8 cellular contexts compared by ENCODE assay signal in the genomic region with DNA sequence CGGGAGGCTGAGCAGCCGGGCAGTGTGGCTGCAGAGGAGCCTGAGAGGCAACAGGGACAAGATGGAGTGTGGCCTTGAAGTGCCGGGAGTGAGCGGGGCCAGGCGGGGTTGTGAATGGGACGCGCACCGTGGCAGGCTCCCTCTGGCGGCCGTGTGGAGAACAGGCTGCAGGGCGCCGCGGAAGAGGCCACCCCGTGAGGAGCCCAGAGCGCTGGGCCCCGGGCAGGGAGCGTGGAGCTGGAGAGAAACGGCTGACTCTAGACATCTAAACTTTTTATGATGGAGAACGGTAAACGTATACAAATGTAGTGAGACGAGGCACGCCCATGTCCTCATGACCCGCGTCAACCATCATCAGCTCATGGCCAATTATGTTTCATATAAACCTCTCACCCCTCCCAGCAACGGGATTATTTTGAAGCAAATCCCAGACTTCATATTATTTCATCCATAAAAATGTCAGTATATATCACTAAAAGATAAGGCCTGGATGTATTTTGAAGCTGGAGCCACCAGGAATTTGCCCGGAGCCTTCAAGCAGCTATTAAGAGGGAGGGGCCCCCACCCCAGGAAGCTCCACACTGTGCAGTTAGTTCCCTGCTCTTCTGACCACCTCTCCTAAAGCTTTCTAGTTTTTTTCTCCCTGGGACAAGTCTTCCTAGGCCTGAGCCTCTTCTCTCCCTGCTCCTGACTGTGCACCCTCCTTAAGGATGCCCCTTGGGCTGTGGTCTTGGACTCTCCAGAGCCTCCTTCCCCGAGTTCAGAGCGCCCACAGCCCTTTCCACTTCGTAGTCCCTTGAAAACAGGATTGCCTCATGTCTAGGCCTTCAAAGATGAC.
DNase-seq lines count a peak whose midpoint lies in the region; ATAC-seq and TF ChIP-seq lines count a peak whose summit lies in the region.

No MANE protein-coding gene starts in this region.

- peaks cover 2% of the 10 kb centered on the region for H3K4me1 Mint-ChIP-seq in endothelial cell (ENCODE audit: unreplicated experiment)

- no peak overlapping the region for H3K4me3 ChIP-seq in GM06990 (replicated peaks; ENCODE audit: low read depth, low read length)

- no peaks in the 10 kb centered on the region for H3K9me3 Mint-ChIP-seq in endothelial cell (ENCODE audit: unreplicated experiment)

- peaks cover 2% of the 10 kb centered on the region; the same call in 1 of the 2 replicates for H3K27me3 ChIP-seq in GM06990 (replicated peaks; ENCODE audit: control insufficient read depth, insufficient read depth, low read length)

- no peak overlapping the region for H3K27ac Mint-ChIP-seq in endothelial cell (ENCODE audit: unreplicated experiment)

- no peaks in the 10 kb centered on the region for H3K36me3 ChIP-seq in GM06990 (ENCODE audit: control insufficient read depth, insufficient read depth, low read length)

- TF ChIP-seq CTCF in GM06990 (IDR thresholded peaks at IDR 0.05; ENCODE audit: insufficient read depth, low read length, poor library complexity, severe bottlenecking) (peak; percentile 99), endothelial cell (IDR thresholded peaks at IDR 0.05; ENCODE audit: unreplicated experiment) (peak; percentile 93)

- no peaks in the 10 kb centered on the region for H3K36me3 Mint-ChIP-seq in endothelial cell (ENCODE audit: low read depth, unreplicated experiment)

- ATAC-seq in HG03354 (IDR thresholded peaks at IDR 0.05; ENCODE audit: poor library complexity, severe bottlenecking, unreplicated experiment): peak; percentile 78
- ATAC-seq in GM18870 (IDR thresholded peaks at IDR 0.05; ENCODE audit: unreplicated experiment): no peak

- H3K4me3 Mint-ChIP-seq in endothelial cell (ENCODE audit: unreplicated experiment): no peak overlapping the region

- peak; percentile 69 for DNase-seq in GM06990 (ENCODE audit: extremely low read depth, insufficient read length)
- DNase-seq in NOMO-1 treated with dmso at 0.1 percent for 144 hours (lab: John Stamatoyannopoulos, UW; ENCODE audit: unreplicated experiment): peak; percentile 88
- peak; percentile 40 to 71 (median 64) for DNase-seq in activated CD8-positive, alpha-beta memory T cell treated with anti-CD3 and anti-CD28 coated beads for 48 hours (ENCODE audit: low read depth in 2 of 3, low spot score in 2 of 3)
- DNase-seq in endothelial cell (ENCODE audit: low spot score): peak; percentile 88
- DNase-seq in mucosa of gallbladder (ENCODE audit: low spot score): peak; percentile 82
- DNase-seq in stimulated activated CD8-positive, alpha-beta memory T cell treated with anti-CD3 and anti-CD28 coated beads, Interleukin-2, amount 100 ng/mL, for 1 hour (ENCODE audit: low read depth in 2 of 2): peak; percentile 28 to 47

- peaks cover 1% of the 10 kb centered on the region for H3K27me3 Mint-ChIP-seq in endothelial cell (ENCODE audit: unreplicated experiment)

Comparison
In these comparisons a context has a peak if more than half of its experiments do, and no peak if none do; other contexts are left out.
1. DNase-seq: peak in every context shown above with its lines; median percentile 88 in NOMO-1 treated with dmso at 0.1 percent for 144 hours; 88 in endothelial cell; 82 in mucosa of gallbladder; 69 in GM06990; 64 in activated CD8-positive, alpha-beta memory T cell treated with anti-CD3 and anti-CD28 coated beads for 48 hours; 38 in stimulated activated CD8-positive, alpha-beta memory T cell treated with anti-CD3 and anti-CD28 coated beads, Interleukin-2, amount 100 ng/mL, for 1 hour.